In the genomic region with DNA sequence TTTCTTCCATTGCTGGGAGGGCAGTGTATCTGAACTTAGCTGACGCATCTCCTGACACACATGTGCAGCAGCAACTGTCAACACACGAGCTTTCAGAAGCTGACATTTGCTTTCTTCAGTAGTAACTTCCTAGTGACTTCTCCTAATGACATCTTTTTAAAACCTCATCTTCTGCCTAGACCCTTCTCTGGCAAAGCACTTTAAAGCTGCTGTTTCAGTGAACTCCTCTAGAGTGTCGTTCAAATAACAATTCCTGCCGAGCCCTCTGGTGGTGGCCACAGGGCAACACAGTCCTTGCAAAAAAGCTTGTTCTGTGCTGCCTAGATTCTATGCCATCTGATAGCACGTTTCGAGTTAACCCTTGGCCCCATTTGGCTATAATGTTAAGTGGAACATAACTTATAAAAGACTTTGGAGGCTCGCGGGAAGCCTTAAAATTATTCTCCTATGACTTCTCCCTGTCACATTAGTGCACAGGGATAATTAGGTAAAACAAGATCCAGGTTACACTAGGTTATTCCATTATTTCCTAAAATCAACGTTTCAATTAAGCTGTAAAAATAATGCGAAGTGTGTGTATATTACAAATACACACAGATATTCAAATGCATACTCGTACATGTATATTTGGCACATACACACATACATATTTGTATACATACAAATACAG, we compare ENCODE assay signal across 8 cellular contexts.
A peak's percentile ranks its signal among the peaks of the same experiment; 100 is the strongest.
DNase-seq lines count a peak whose midpoint lies in the region; TF ChIP-seq lines count a peak whose summit lies in the region.

No MANE protein-coding gene starts in this region.

- H3K27me3 Mint-ChIP-seq in type B pancreatic cell: no peaks in the 10 kb centered on the region

- H3K4me1 ChIP-seq in adrenal gland (replicated peaks in 1 of 2): no peaks in the 10 kb centered on the region

- TF ChIP-seq CTCF in adrenal gland (IDR thresholded peaks at IDR 0.05) (peak; percentile 24 to 61 (median 42)), type B pancreatic cell (conservative IDR thresholded peaks at IDR 0.05) (peak; percentile 92)

- H3K4me1 Mint-ChIP-seq in type B pancreatic cell (ENCODE audit: unreplicated experiment): peaks cover 24% of the 10 kb centered on the region

- no peak overlapping the region for H3K27ac Mint-ChIP-seq in type B pancreatic cell

- no peak for TF ChIP-seq POLR2A in adrenal gland (IDR thresholded peaks at IDR 0.05)

- DNase-seq in EH (ENCODE audit: low read depth) (peak; percentile 68), H4 (ENCODE audit: low spot score) (peak; percentile 68), NCI-H1105 treated with DMSO at 0.1 percent for 48 hours (lab: John Stamatoyannopoulos, UW) (peak; percentile 26), adrenal gland (peak in 5 of 7 donors; percentile 10 to 57 (median 21)), iris pigment epithelial cell (ENCODE audit: low read depth) (peak; percentile 55), type B pancreatic cell (ENCODE audit: extremely low spot score, unreplicated experiment) (peak; percentile 68), GM19240 (ENCODE audit: insufficient read length, low spot score) (no peak)
- DNase-seq in activated naive CD4-positive, alpha-beta T cell treated with anti-CD3 and anti-CD28 coated beads, Interleukin-2, amount 50 U/mL, for 16 hours: no peak

- intact Hi-C loops in adrenal gland (cut with DNase I): no loop called here

- H3K36me3 Mint-ChIP-seq in type B pancreatic cell: no peaks in the 10 kb centered on the region

- H3K9me3 ChIP-seq in adrenal gland (replicated peaks in 1 of 3): peaks cover 0 to 8% (median 0%) of the 10 kb centered on the region in 3 donors

- no peak overlapping the region for H3K4me3 ChIP-seq in adrenal gland

- no peaks in the 10 kb centered on the region for H3K27me3 ChIP-seq in adrenal gland

- 34 to 42% (median 39%) methylated on average over 11 of the region's 11 CpGs for WGBS in adrenal gland, 4 donors

- H3K4me3 Mint-ChIP-seq in type B pancreatic cell: no peak overlapping the region

- no peak overlapping the region for H3K27ac ChIP-seq in adrenal gland

- peaks cover 5% of the 10 kb centered on the region for H3K9me3 Mint-ChIP-seq in type B pancreatic cell

- H3K36me3 ChIP-seq in adrenal gland (replicated peaks in 1 of 2): no peaks in the 10 kb centered on the region

Comparison
In these comparisons a context has a peak if more than half of its experiments do, and no peak if none do; other contexts are left out.
1. DNase-seq: peak in EH (single experiment), H4 (single experiment), NCI-H1105 treated with DMSO at 0.1 percent for 48 hours (single experiment), adrenal gland (5 of 7), iris pigment epithelial cell (single experiment) and type B pancreatic cell (single experiment); none in activated naive CD4-positive, alpha-beta T cell treated with anti-CD3 and anti-CD28 coated beads, Interleukin-2, amount 50 U/mL, for 16 hours (single experiment) and GM19240 (single experiment).